8 cellular contexts compared by ENCODE assay signal in genomic region chr1:115545791-115546733, GRCh38.
A peak's percentile ranks its signal among the peaks of the same experiment; 100 is the strongest.
DNase-seq lines count a peak whose midpoint lies in the region; ATAC-seq and TF ChIP-seq lines count a peak whose summit lies in the region.

No MANE protein-coding gene starts in this region.

- H3K27me3 ChIP-seq in ectodermal cell (ENCODE audit: control insufficient read depth, insufficient read depth, low read length, poor library complexity, severe bottlenecking) = no peaks in the 10 kb centered on the region

- ATAC-seq in Right ventricle myocardium inferior = peak; percentile 77
- ATAC-seq in mucosa of descending colon = peak; percentile 93
- no peak for ATAC-seq in HG03439 (IDR thresholded peaks at IDR 0.05; ENCODE audit: unreplicated experiment)
- no peak for ATAC-seq in GM18868 (IDR thresholded peaks at IDR 0.05; ENCODE audit: unreplicated experiment)
- ATAC-seq in HG03095 (IDR thresholded peaks at IDR 0.05; ENCODE audit: unreplicated experiment) = no peak

- intact Hi-C loops in Right ventricle myocardium inferior (cut with DNase I) = loop anchor here (2.0 kb wide), 1 partner anchor 49 kb away; no protein-coding TSS in a partner anchor
- intact Hi-C loops in cardiac septum (cut with DNase I) = loop anchor here (2.0 kb wide), 1 partner anchor 49 kb away; no protein-coding TSS in a partner anchor
- intact Hi-C loops in mucosa of descending colon (cut with DNase I, micrococcal nuclease) = no loop called here

- H3K9me3 ChIP-seq in ectodermal cell (ENCODE audit: control insufficient read depth, low read length) (no peaks in the 10 kb centered on the region), mucosa of descending colon (no peaks in the 10 kb centered on the region)

- H3K27ac ChIP-seq in ectodermal cell (ENCODE audit: insufficient read depth, low read depth, low read length, poor library complexity, severe bottlenecking) = peak overlapping the region; percentile 67

- H3K36me3 ChIP-seq in ectodermal cell (ENCODE audit: control insufficient read depth, insufficient read depth, low read length) (no peaks in the 10 kb centered on the region), mucosa of descending colon (ENCODE audit: low read depth) (no peaks in the 10 kb centered on the region)

- peaks cover 3% of the 10 kb centered on the region for H3K4me1 ChIP-seq in ectodermal cell (ENCODE audit: control insufficient read depth, insufficient read depth, low read length)
- no peaks in the 10 kb centered on the region for H3K4me1 ChIP-seq in mucosa of descending colon (ENCODE audit: low read depth)

- no peak for DNase-seq in Right ventricle myocardium inferior (ENCODE audit: missing footprints)
- no peak for DNase-seq in cardiac septum (ENCODE audit: low spot score)
- DNase-seq in NCI-H1092 (lab: John Stamatoyannopoulos, UW) = peak; percentile 11
- peak in 2 of 3 donors; percentile 39 to 63 for DNase-seq in mucosa of descending colon

- H3K4me3 ChIP-seq in ectodermal cell (ENCODE audit: insufficient read depth, low read depth, low read length) (no peak overlapping the region), mucosa of descending colon (no peak overlapping the region)

- TF ChIP-seq CTCF in mucosa of descending colon (IDR thresholded peaks at IDR 0.05) = peak; percentile 32

- 53 to 57% methylated on average over 9 of the region's 9 CpGs for WGBS in ectodermal cell, 2 experiments

Comparison
In these comparisons a context has a peak if more than half of its experiments do, and no peak if none do; other contexts are left out.
1. ATAC-seq: peak in Right ventricle myocardium inferior (single experiment) and mucosa of descending colon (single experiment); none in HG03439 (single experiment), GM18868 (single experiment) and HG03095 (single experiment).
2. DNase-seq: peak in NCI-H1092 (single experiment) and mucosa of descending colon (2 of 3); none in Right ventricle myocardium inferior (single experiment) and cardiac septum (single experiment).
3. intact Hi-C loops: an anchor here in Right ventricle myocardium inferior (2.0 kb wide) and cardiac septum (2.0 kb wide); none called in mucosa of descending colon.